Comparison of ENCODE assay signal across 8 cellular contexts in the genomic region with DNA sequence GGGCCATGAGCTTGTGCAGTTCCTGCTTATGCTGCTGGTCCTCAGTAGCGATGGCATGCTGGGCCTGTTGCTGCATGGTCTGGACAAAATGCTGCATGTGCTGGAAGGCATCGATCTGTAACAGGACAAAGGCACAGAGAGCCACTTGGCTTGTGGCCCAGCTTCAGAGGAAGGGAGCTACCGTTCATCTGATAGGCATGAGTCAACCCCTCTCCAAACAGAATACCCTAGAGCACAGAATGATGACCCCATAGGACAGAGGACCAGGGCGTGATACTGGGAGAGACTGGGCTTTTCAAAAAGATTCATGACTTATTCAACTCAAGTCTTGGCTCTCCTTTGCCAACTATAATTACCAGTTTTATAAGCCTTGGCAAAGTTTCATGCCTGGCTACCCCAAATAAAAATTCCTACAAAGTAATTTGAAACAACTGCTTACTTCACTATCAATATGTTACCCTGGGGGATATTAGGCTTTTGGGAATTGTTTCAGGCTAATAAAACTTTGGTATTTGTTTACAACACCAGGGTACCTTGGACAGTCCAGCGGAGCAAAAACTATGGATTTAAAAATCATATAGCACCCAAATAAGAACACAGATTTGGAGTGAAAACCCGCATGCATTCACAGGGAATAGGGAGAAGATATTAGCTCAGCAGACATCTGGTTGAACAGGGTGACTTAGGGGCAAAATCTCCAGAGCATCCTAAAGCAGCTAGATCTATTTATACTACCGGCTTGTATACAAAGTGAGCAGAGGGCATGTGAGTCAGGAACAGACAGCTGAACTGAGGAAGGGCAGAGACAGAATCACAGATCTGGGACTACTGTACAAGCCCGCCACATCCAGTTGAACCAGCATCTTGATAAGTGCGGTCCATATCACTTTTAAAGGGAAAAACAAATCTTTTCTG. TPM values are rescaled to one million over a fixed set of nuclear protein-coding genes. Genes with fewer than 3 reads are reported as not detected.
DNase-seq lines count a peak whose midpoint lies in the region; ATAC-seq and TF ChIP-seq lines count a peak whose summit lies in the region.

No MANE protein-coding gene starts in this region.

- H3K27me3 ChIP-seq in CD4-positive, CD25-positive, alpha-beta regulatory T cell (ENCODE audit: control insufficient read depth, insufficient read depth, low read length) = no peaks in the 10 kb centered on the region
- no peaks in the 10 kb centered on the region for H3K27me3 ChIP-seq in Peyer's patch

- no peak overlapping the region for H3K27ac ChIP-seq in CD4-positive, CD25-positive, alpha-beta regulatory T cell (ENCODE audit: insufficient read depth, low read length, poor library complexity, severe bottlenecking)
- no peak overlapping the region for H3K27ac ChIP-seq in Peyer's patch

- no peak overlapping the region for H3K4me3 ChIP-seq in CD4-positive, CD25-positive, alpha-beta regulatory T cell (ENCODE audit: low read depth, low read length)
- H3K4me3 ChIP-seq in LNCaP clone FGC (ENCODE audit: low read depth, low read length) = no peak overlapping the region
- no peak overlapping the region for H3K4me3 ChIP-seq in Peyer's patch
- H3K4me3 ChIP-seq in mucosa of descending colon = no peak overlapping the region

- no peaks in the 10 kb centered on the region for H3K4me1 ChIP-seq in CD4-positive, CD25-positive, alpha-beta regulatory T cell (ENCODE audit: control insufficient read depth, insufficient read depth, low read length, poor library complexity, severe bottlenecking)
- H3K4me1 ChIP-seq in Peyer's patch (no peaks in the 10 kb centered on the region), mucosa of descending colon (ENCODE audit: low read depth) (no peaks in the 10 kb centered on the region)

- ATAC-seq in CD4-positive, CD25-positive, alpha-beta regulatory T cell (ENCODE audit: low read depth in 2 of 2) = no peak
- ATAC-seq in GM21447 (IDR thresholded peaks at IDR 0.05; ENCODE audit: unreplicated experiment) (no peak), mucosa of descending colon (no peak)

- intact Hi-C loops in mucosa of descending colon (cut with DNase I, micrococcal nuclease) = no loop called here

- TF ChIP-seq POLR2A in Peyer's patch (IDR thresholded peaks at IDR 0.05) = no peak

- no peak for TF ChIP-seq CTCF in LNCaP clone FGC (IDR thresholded peaks at IDR 0.05; ENCODE audit: control insufficient read depth, extremely low read depth, insufficient read depth)
- no peak for TF ChIP-seq CTCF in brain (conservative IDR thresholded peaks at IDR 0.05)
- TF ChIP-seq CTCF in Peyer's patch (IDR thresholded peaks at IDR 0.05) = no peak
- no peak for TF ChIP-seq CTCF in mucosa of descending colon (IDR thresholded peaks at IDR 0.05)

- H3K9me3 ChIP-seq in CD4-positive, CD25-positive, alpha-beta regulatory T cell (ENCODE audit: control insufficient read depth in 2 of 2, low read length in 2 of 2) = no peaks in the 10 kb centered on the region
- H3K9me3 ChIP-seq in Peyer's patch = no peaks in the 10 kb centered on the region
- H3K9me3 ChIP-seq in mucosa of descending colon = no peaks in the 10 kb centered on the region

- no peak for DNase-seq in CD4-positive, CD25-positive, alpha-beta regulatory T cell
- DNase-seq in LNCaP clone FGC (ENCODE audit: low read depth) (peak; percentile 63), iris pigment epithelial cell (ENCODE audit: low read depth) (peak; percentile 36), Peyer's patch (no peak), mucosa of descending colon (no peak), COLO668 (lab: John Stamatoyannopoulos, UW; ENCODE audit: unreplicated experiment) (no peak)

- peaks cover 81% of the 10 kb centered on the region for H3K36me3 ChIP-seq in CD4-positive, CD25-positive, alpha-beta regulatory T cell (ENCODE audit: control insufficient read depth, insufficient read depth, low read length)
- H3K36me3 ChIP-seq in Peyer's patch = peaks cover 0 to 92% (median 0%) of the 10 kb centered on the region in 3 donors
- H3K36me3 ChIP-seq in mucosa of descending colon (ENCODE audit: low read depth) = peaks cover 12% of the 10 kb centered on the region

- H3K9me3 Mint-ChIP-seq in CD4-positive, CD25-positive, alpha-beta regulatory T cell = peaks cover 0 to 1% (median 0%) of the 10 kb centered on the region in 7 donors
- H3K9me3 Mint-ChIP-seq in brain = no peaks in the 10 kb centered on the region

- H3K36me3 Mint-ChIP-seq in CD4-positive, CD25-positive, alpha-beta regulatory T cell = peaks cover 53% of the 10 kb centered on the region
- H3K36me3 Mint-ChIP-seq in brain = peaks cover 69% of the 10 kb centered on the region

- no peak overlapping the region for H3K4me3 Mint-ChIP-seq in CD4-positive, CD25-positive, alpha-beta regulatory T cell
- H3K4me3 Mint-ChIP-seq in brain = no peak overlapping the region

- H3K4me1 Mint-ChIP-seq in CD4-positive, CD25-positive, alpha-beta regulatory T cell = peaks cover 0 to 5% (median 0%) of the 10 kb centered on the region in 4 donors
- H3K4me1 Mint-ChIP-seq in brain = peaks cover 21% of the 10 kb centered on the region

- H3K27ac Mint-ChIP-seq in CD4-positive, CD25-positive, alpha-beta regulatory T cell = peak overlapping the region in 2 of 3 donors; percentile 14 to 65
- H3K27ac Mint-ChIP-seq in brain = peak overlapping the region in 4 of 5 experiments; percentile 62 to 85 (median 74)

- no peaks in the 10 kb centered on the region for H3K27me3 Mint-ChIP-seq in CD4-positive, CD25-positive, alpha-beta regulatory T cell
- H3K27me3 Mint-ChIP-seq in brain = no peaks in the 10 kb centered on the region

RNA-seq across cellular contexts. Expression of a gene that starts 34.9 kb away (rescaled TPM):
- total RNA-seq in CD4-positive, CD25-positive, alpha-beta regulatory T cell = 81.7 TPM
- 10 to 100 TPM; 37.0 to 47.5 (median 39.2) TPM for polyA plus RNA-seq in CD4-positive, CD25-positive, alpha-beta regulatory T cell
- 43.7 TPM for polyA plus RNA-seq in brain (ENCODE audit: insufficient read depth, low read depth, low replicate concordance)
- 100 to 1,000 TPM in 1 of 4 donors, 10 to 100 TPM in 3; 55.0 to 152 (median 71.7) TPM for total RNA-seq in Peyer's patch
- total RNA-seq in mucosa of descending colon = 10 to 100 TPM; 47.1 to 52.9 (median 50.7) TPM

RNA-seq across cellular contexts. Expression of a gene that starts 54.5 kb away (rescaled TPM):
- not detected for total RNA-seq in CD4-positive, CD25-positive, alpha-beta regulatory T cell
- polyA plus RNA-seq in CD4-positive, CD25-positive, alpha-beta regulatory T cell = not detected
- polyA plus RNA-seq in brain (ENCODE audit: insufficient read depth, low read depth, low replicate concordance) = not detected
- total RNA-seq in Peyer's patch (1 to 10 TPM in 1 of 4 donors, not detected in 3; 1.3 TPM), mucosa of descending colon (1 to 10 TPM in 1 of 3 donors, under 1 TPM in 1, not detected in 1; 0.72 to 1.8 TPM)

Comparison
In these comparisons a context has a peak if more than half of its experiments do, and no peak if none do; other contexts are left out.
1. DNase-seq: peak in LNCaP clone FGC (single experiment) and iris pigment epithelial cell (single experiment); none in CD4-positive, CD25-positive, alpha-beta regulatory T cell (0 of 3), Peyer's patch (0 of 3), mucosa of descending colon (0 of 3) and COLO668 (single experiment).